ENCODE assay signal across 1 cellular context in the genomic region with DNA sequence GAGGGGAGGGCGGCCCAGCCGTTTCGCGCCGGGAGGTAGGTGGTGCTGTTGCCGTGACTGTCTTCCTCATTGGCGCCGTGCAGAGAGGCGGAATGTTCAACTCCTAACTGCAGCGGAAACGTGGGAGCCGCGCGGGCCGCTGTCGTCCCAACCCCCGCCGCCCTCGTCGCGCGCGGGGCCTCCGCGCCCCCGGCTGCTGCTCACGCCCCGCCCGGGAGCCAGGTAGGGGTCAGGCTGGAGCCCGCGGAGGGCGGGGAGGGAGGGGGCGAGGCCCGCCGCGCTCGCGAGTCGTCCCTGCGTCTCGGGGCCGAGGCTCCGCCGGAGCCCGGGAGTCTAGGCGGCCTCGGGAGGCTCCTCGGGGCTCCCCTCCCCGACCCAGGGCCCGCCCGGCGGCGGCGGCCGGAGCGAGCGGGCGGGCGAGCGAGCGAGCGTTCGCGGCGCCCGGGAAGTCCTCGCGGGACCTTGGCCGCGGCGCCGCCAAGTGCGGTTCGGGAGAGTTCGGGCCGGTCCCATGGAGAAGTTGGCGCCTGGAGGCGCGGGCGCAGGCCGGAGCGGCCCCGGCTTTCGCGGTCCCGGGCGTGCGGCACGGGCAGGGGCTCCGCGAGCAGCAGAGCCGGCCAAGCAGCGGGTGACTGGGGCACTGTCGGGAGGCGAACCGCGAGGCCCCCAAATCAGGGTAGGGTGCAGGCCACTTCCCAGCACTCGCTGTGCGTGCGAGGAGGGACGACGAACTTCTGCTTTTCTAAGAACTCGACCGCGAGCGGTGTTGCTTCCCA.
TF ChIP-seq lines count a peak whose summit lies in the region.

A gene (plus strand): TSS at position 66 of the 776 bp plus-strand sequence. CDS start 15,186 bp downstream, outside the sequence.

TF ChIP-seq in A549, 52 proteins besides CTCF, POLR2A, EP300 and RAD21 (continued from another document):
- TF ChIP-seq, protein P1, sequence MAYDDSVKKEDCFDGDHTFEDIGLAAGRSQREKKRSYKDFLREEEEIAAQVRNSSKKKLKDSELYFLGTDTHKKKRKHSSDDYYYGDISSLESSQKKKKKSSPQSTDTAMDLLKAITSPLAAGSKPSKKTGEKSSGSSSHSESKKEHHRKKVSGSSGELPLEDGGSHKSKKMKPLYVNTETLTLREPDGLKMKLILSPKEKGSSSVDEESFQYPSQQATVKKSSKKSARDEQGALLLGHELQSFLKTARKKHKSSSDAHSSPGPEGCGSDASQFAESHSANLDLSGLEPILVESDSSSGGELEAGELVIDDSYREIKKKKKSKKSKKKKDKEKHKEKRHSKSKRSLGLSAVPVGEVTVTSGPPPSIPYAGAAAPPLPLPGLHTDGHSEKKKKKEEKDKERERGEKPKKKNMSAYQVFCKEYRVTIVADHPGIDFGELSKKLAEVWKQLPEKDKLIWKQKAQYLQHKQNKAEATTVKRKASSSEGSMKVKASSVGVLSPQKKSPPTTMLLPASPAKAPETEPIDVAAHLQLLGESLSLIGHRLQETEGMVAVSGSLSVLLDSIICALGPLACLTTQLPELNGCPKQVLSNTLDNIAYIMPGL (CRISPR knock-in tag; IDR thresholded peaks at IDR 0.05; ENCODE audit: borderline replicate concordance): no peak
- TF ChIP-seq ZNF302 (CRISPR knock-in tag; IDR thresholded peaks at IDR 0.05): no peak
- TF ChIP-seq MAFK (IDR thresholded peaks at IDR 0.05; ENCODE audit: partially characterized antibody): no peak
- TF ChIP-seq SMC3 (IDR thresholded peaks at IDR 0.05): peak; percentile 63
- TF ChIP-seq, protein P2, sequence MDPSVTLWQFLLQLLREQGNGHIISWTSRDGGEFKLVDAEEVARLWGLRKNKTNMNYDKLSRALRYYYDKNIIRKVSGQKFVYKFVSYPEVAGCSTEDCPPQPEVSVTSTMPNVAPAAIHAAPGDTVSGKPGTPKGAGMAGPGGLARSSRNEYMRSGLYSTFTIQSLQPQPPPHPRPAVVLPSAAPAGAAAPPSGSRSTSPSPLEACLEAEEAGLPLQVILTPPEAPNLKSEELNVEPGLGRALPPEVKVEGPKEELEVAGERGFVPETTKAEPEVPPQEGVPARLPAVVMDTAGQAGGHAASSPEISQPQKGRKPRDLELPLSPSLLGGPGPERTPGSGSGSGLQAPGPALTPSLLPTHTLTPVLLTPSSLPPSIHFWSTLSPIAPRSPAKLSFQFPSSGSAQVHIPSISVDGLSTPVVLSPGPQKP (IDR thresholded peaks at IDR 0.05; ENCODE audit: low read depth, low read length): no peak
- no peak for TF ChIP-seq HOXB13 (CRISPR knock-in tag; IDR thresholded peaks at IDR 0.05; ENCODE audit: low read depth)
- no peak for TF ChIP-seq FOSL2 (IDR thresholded peaks at IDR 0.05)
- TF ChIP-seq FOSL2 (CRISPR knock-in tag; IDR thresholded peaks at IDR 0.05): no peak; the same call in 1 of the 2 replicates
- TF ChIP-seq CBX8 (IDR thresholded peaks at IDR 0.05): no peak
- TF ChIP-seq ZC3H11A (IDR thresholded peaks at IDR 0.05): no peak
- TF ChIP-seq ESRRA (IDR thresholded peaks at IDR 0.05; ENCODE audit: borderline replicate concordance, low read length): no peak
- no peak for TF ChIP-seq RFX5 (IDR thresholded peaks at IDR 0.05)
- no peak for TF ChIP-seq KDM1A (IDR thresholded peaks at IDR 0.05; ENCODE audit: low read depth)
- no peak for TF ChIP-seq CBX2 (IDR thresholded peaks at IDR 0.05; ENCODE audit: borderline replicate concordance, low read depth)
- TF ChIP-seq, protein P3, sequence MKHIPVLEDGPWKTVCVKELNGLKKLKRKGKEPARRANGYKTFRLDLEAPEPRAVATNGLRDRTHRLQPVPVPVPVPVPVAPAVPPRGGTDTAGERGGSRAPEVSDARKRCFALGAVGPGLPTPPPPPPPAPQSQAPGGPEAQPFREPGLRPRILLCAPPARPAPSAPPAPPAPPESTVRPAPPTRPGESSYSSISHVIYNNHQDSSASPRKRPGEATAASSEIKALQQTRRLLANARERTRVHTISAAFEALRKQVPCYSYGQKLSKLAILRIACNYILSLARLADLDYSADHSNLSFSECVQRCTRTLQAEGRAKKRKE (CRISPR knock-in tag; IDR thresholded peaks at IDR 0.05; ENCODE audit: low read depth): no peak
- TF ChIP-seq HDAC2 (IDR thresholded peaks at IDR 0.05): no peak
- TF ChIP-seq, protein P4, sequence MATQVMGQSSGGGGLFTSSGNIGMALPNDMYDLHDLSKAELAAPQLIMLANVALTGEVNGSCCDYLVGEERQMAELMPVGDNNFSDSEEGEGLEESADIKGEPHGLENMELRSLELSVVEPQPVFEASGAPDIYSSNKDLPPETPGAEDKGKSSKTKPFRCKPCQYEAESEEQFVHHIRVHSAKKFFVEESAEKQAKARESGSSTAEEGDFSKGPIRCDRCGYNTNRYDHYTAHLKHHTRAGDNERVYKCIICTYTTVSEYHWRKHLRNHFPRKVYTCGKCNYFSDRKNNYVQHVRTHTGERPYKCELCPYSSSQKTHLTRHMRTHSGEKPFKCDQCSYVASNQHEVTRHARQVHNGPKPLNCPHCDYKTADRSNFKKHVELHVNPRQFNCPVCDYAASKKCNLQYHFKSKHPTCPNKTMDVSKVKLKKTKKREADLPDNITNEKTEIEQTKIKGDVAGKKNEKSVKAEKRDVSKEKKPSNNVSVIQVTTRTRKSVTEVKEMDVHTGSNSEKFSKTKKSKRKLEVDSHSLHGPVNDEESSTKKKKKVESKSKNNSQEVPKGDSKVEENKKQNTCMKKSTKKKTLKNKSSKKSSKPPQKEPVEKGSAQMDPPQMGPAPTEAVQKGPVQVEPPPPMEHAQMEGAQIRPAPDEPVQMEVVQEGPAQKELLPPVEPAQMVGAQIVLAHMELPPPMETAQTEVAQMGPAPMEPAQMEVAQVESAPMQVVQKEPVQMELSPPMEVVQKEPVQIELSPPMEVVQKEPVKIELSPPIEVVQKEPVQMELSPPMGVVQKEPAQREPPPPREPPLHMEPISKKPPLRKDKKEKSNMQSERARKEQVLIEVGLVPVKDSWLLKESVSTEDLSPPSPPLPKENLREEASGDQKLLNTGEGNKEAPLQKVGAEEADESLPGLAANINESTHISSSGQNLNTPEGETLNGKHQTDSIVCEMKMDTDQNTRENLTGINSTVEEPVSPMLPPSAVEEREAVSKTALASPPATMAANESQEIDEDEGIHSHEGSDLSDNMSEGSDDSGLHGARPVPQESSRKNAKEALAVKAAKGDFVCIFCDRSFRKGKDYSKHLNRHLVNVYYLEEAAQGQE (IDR thresholded peaks at IDR 0.05): no peak
- no peak for TF ChIP-seq NPAS2 (CRISPR knock-in tag; IDR thresholded peaks at IDR 0.05; ENCODE audit: borderline replicate concordance)
- TF ChIP-seq JUN (IDR thresholded peaks at IDR 0.05): peak; percentile 76 to 79; a peak in 3 of 5 replicates
- no peak for TF ChIP-seq HEYL (CRISPR knock-in tag; IDR thresholded peaks at IDR 0.05)
- no peak for TF ChIP-seq CHD2 (IDR thresholded peaks at IDR 0.05; ENCODE audit: low read length, partially characterized antibody)
- TF ChIP-seq TP53 (CRISPR knock-in tag; IDR thresholded peaks at IDR 0.05): 0 out of 2 replicates have a peak, but pooled peaks have one; percentile 3
- TF ChIP-seq RCOR1 (IDR thresholded peaks at IDR 0.05; ENCODE audit: low read depth, low read length): no peak
- TF ChIP-seq HOXA7 (CRISPR knock-in tag; IDR thresholded peaks at IDR 0.05): no peak
